ENCODE assay signal across 20 cellular contexts in the genomic region with DNA sequence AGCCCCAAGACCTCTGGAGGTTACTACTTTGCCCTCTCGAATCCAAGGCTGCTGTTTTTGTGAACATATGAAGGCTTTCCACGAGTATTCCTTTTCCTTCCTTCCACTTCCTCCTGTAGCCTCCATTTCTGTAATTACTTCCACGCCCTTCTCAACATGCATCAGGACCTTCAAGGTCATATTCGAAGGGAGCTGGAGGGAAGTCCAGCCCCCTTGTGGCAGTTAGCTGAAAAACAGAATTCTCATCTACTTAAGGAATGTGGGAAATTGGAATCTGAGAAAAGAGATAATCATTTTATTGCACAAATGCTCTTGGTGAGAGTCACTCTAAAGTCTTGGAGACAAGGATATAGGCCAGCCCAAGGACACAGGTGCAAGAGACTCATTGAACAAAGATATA.
DNase-seq lines count a peak whose midpoint lies in the region; ATAC-seq and TF ChIP-seq lines count a peak whose summit lies in the region.
"Had no signal": no experiment of that assay in that cellular context is flagged by ENCODE, and none has a peak within 500 bp of the region (broad histone marks: within the 10 kb centered on the region; RNA-seq: fewer than 3 reads in every experiment).

No MANE protein-coding gene starts in this region.

- H3K4me1 ChIP-seq in IMR-90 (ENCODE audit: control insufficient read depth, insufficient read depth, low read length) (no peaks in the 10 kb centered on the region), right lobe of liver (no peaks in the 10 kb centered on the region)
- H3K4me1 ChIP-seq: ascending aorta, colonic mucosa, sigmoid colon had no signal

- H3K9ac ChIP-seq in IMR-90 (ENCODE audit: low read depth, low read length) = no peak overlapping the region

- H3K27me3 ChIP-seq in IMR-90 (ENCODE audit: control insufficient read depth, insufficient read depth, low read length) (no peaks in the 10 kb centered on the region), right lobe of liver (no peaks in the 10 kb centered on the region)
- H3K27me3 ChIP-seq: ascending aorta, colonic mucosa, sigmoid colon had no signal

- H3K56ac ChIP-seq in IMR-90 (ENCODE audit: extremely low read depth, insufficient read depth, low read length) = no peak overlapping the region

- H4K20me1 ChIP-seq in IMR-90 (ENCODE audit: insufficient read depth, low read length) = no peaks in the 10 kb centered on the region

- H2AK9ac ChIP-seq in IMR-90 (replicated peaks; ENCODE audit: low read depth, low read length, poor library complexity) = no peak overlapping the region

- intact Hi-C loops in IMR-90 (cut with micrococcal nuclease) (no loop called here), right lobe of liver (cut with DNase I) (no loop called here), left ventricle myocardium superior (cut with micrococcal nuclease) (no loop called here)

- WGBS in IMR-90 (ENCODE audit: extremely low coverage in 2 of 2, insufficient read length in 1 of 2), 2 experiments = no CpG with 5 or more reads among the region's 4 CpGs
- 43% methylated on average over 4 of the region's 4 CpGs for WGBS in right lobe of liver (ENCODE audit: insufficient coverage, low coverage, low lambda C conversion rate, missing lambda C conversion rate)

- in situ Hi-C loops in IMR-90 (cut with MboI; ENCODE audit: low sequenced_read_pairs) = no loop called here

- H3K14ac ChIP-seq in IMR-90 (replicated peaks; ENCODE audit: low read depth, low read length) = no peak overlapping the region

- no peak overlapping the region for H3K4me2 ChIP-seq in IMR-90 (ENCODE audit: low read depth, low read length)

- no peak overlapping the region for H2BK20ac ChIP-seq in IMR-90 (ENCODE audit: low read depth, low read length)

- no peak overlapping the region for H3K27ac ChIP-seq in IMR-90 (ENCODE audit: insufficient read depth, low read length)
- H3K27ac ChIP-seq in VCaP = no peak overlapping the region
- no peak overlapping the region for H3K27ac ChIP-seq in right lobe of liver
- H3K27ac ChIP-seq: ascending aorta, colonic mucosa, sigmoid colon had no signal

- BruUV-seq in IMR-90 (replicated peaks; lab: Mats Ljungman, UMichigan) = no TSS peak

- no peak for TF ChIP-seq RAD21 in IMR-90 (IDR thresholded peaks at IDR 0.05; ENCODE audit: low read length)

- H2BK15ac ChIP-seq in IMR-90 (ENCODE audit: low read depth, low read length) = no peak overlapping the region

- no peaks in the 10 kb centered on the region for H3K79me1 ChIP-seq in IMR-90 (ENCODE audit: low read depth in 1 of 2, low read length in 2 of 2)

- POLR2A ChIA-PET in IMR-90 (lab: Charles Lee; ENCODE audit: unreplicated experiment) = no interaction called here

- dilution Hi-C loops in IMR-90 (cut with HindIII; ENCODE audit: low sequenced_read_pairs, unreplicated experiment) = no loop called here

- peak; percentile 6 for DNase-seq in EL
- DNase-seq in IMR-90 = no peak
- no peak for DNase-seq in right lobe of liver
- no peak for DNase-seq in NCI-H146 (lab: John Stamatoyannopoulos, UW)
- no peak for DNase-seq in D341Med (ENCODE audit: low spot score)
- DNase-seq in left ventricle myocardium superior = no peak
- no peak for DNase-seq in NCI-H1092 treated with DMSO at 0.1 percent for 48 hours (lab: John Stamatoyannopoulos, UW)
- DNase-seq: activated CD4-positive, CD25-positive, alpha-beta regulatory T cell treated with anti-CD3 and anti-CD28 coated beads, Interleukin-2, amount 50 U/mL, for 72 hours; activated gamma-delta T cell treated with Interleukin-2 at 50 U/mL for 16 hours; CD4-positive, CD25-positive, alpha-beta regulatory T cell; colonic mucosa; GF-D8; Kasumi-1; NCI-H1694; NCI-H524; sigmoid colon; stimulated activated CD4-positive, alpha-beta T cell treated with anti-CD3 and anti-CD28 coated beads, Interleukin-2, amount 100 ng/mL, for 48 hours; T-helper 17 cell had no signal

- no peak for ATAC-seq in IMR-90 (ENCODE audit: low read depth)
- no peak for ATAC-seq in right lobe of liver
- no peak for ATAC-seq in left ventricle myocardium superior
- ATAC-seq: T-helper 17 cell had no signal

- H3K36me3 ChIP-seq in IMR-90 (ENCODE audit: control insufficient read depth, insufficient read depth, low read length) (no peaks in the 10 kb centered on the region), right lobe of liver (no peaks in the 10 kb centered on the region)
- H3K36me3 ChIP-seq: ascending aorta, colonic mucosa, sigmoid colon had no signal

- H4K91ac ChIP-seq in IMR-90 (ENCODE audit: insufficient read depth, low read depth, low read length) = no peak overlapping the region

- no peak overlapping the region for H2AK5ac ChIP-seq in IMR-90 (ENCODE audit: low read depth, low read length)

- H4K5ac ChIP-seq in IMR-90 (ENCODE audit: low read depth, low read length) = no peak overlapping the region

- no peak overlapping the region for H3K4me3 ChIP-seq in IMR-90 (ENCODE audit: insufficient read depth, low read depth, low read length)
- no peak overlapping the region for H3K4me3 ChIP-seq in right lobe of liver
- H3K4me3 ChIP-seq: ascending aorta, colonic mucosa, sigmoid colon had no signal

- no peak overlapping the region for H3K18ac ChIP-seq in IMR-90 (ENCODE audit: low read depth, low read length)

- no peaks in the 10 kb centered on the region for H3K9me3 ChIP-seq in IMR-90 (ENCODE audit: control insufficient read depth, insufficient read depth, low read length)
- no peaks in the 10 kb centered on the region for H3K9me3 ChIP-seq in right lobe of liver
- H3K9me3 ChIP-seq: ascending aorta, colonic mucosa had no signal

- no peak overlapping the region for H2AFZ ChIP-seq in IMR-90 (replicated peaks; ENCODE audit: low read length, poor library complexity)

- H3K9me1 ChIP-seq in IMR-90 (ENCODE audit: insufficient read depth, low read length) = no peaks in the 10 kb centered on the region

- no peak overlapping the region for H2BK120ac ChIP-seq in IMR-90 (ENCODE audit: low read depth, low read length)

- TF ChIP-seq CTCF in IMR-90 (conservative IDR thresholded peaks at IDR 0.05; ENCODE audit: low read depth, low read length) = 0 out of 2 replicates have a peak, but pooled peaks have one; percentile 16
- peak; percentile 31; the same call in 1 of the 2 replicates for TF ChIP-seq CTCF in VCaP (conservative IDR thresholded peaks at IDR 0.05)
- TF ChIP-seq CTCF in right lobe of liver (IDR thresholded peaks at IDR 0.05) = peak; percentile 13 to 20 (median 16)

- no peak overlapping the region for H3K23ac ChIP-seq in IMR-90 (ENCODE audit: low read depth, low read length)

- no peak overlapping the region for H4K8ac ChIP-seq in IMR-90 (ENCODE audit: low read depth in 2 of 2, low read length in 2 of 2)

- H3K4ac ChIP-seq in IMR-90 (ENCODE audit: low read depth, low read length) = no peak overlapping the region

- CTCF ChIA-PET in IMR-90 (lab: Yijun Ruan, JAX) = no interaction called here

- H2BK5ac ChIP-seq in IMR-90 (ENCODE audit: low read depth, low read length, poor library complexity, severe bottlenecking) = no peak overlapping the region

- TF ChIP-seq POLR2A in IMR-90 (IDR thresholded peaks at IDR 0.05; ENCODE audit: low read depth, low read length) = no peak
- no peak for TF ChIP-seq POLR2A in right lobe of liver (IDR thresholded peaks at IDR 0.05)

TF ChIP-seq in IMR-90, 13 proteins besides CTCF, POLR2A, EP300 and RAD21:
- TF ChIP-seq, protein P1, sequence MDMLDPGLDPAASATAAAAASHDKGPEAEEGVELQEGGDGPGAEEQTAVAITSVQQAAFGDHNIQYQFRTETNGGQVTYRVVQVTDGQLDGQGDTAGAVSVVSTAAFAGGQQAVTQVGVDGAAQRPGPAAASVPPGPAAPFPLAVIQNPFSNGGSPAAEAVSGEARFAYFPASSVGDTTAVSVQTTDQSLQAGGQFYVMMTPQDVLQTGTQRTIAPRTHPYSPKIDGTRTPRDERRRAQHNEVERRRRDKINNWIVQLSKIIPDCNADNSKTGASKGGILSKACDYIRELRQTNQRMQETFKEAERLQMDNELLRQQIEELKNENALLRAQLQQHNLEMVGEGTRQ (IDR thresholded peaks at IDR 0.05; ENCODE audit: low read depth, low read length) = no peak
- TF ChIP-seq RFX5 (IDR thresholded peaks at IDR 0.05; ENCODE audit: low read depth, low read length) (no peak), SMC3 (IDR thresholded peaks at IDR 0.05; ENCODE audit: low read depth, low read length) (no peak), CEBPB (IDR thresholded peaks at IDR 0.05; ENCODE audit: low read depth, low read length) (no peak), RCOR1 (IDR thresholded peaks at IDR 0.05; ENCODE audit: insufficient replicate concordance, low read length) (no peak), CHD1 (IDR thresholded peaks at IDR 0.05; ENCODE audit: low read depth, low read length) (no peak), NFE2L2 (IDR thresholded peaks at IDR 0.05; ENCODE audit: low read depth, low read length) (no peak), MXI1 (IDR thresholded peaks at IDR 0.05; ENCODE audit: borderline replicate concordance, low read depth, low read length) (no peak)
TF ChIP-seq in IMR-90: peak in this region for 0.
